ENCODE assay signal across 16 cellular contexts in genomic region chr17:65037157-65037556, GRCh38. TPM values are rescaled to one million over a fixed set of nuclear protein-coding genes. Genes with fewer than 3 reads are reported as not detected.
DNase-seq lines count a peak whose midpoint lies in the region; ATAC-seq and TF ChIP-seq lines count a peak whose summit lies in the region.
"Had no signal": no experiment of that assay in that cellular context is flagged by ENCODE, and none has a peak within 500 bp of the region (broad histone marks: within the 10 kb centered on the region; RNA-seq: fewer than 3 reads in every experiment).

No MANE protein-coding gene starts in this region.

- peaks cover 22% of the 10 kb centered on the region for H3K36me3 Mint-ChIP-seq in activated naive CD8-positive, alpha-beta T cell treated with anti-CD3 and anti-CD28 coated beads, Interleukin-2, amount 10 ng/mL, durations not matched to agents 7 days and 5 days
- peaks cover 35% of the 10 kb centered on the region for H3K36me3 Mint-ChIP-seq in nephron (ENCODE audit: low read depth)

- H3K79me2 ChIP-seq in DND-41 (ENCODE audit: insufficient read depth, low read length), result peaks cover 100% of the 10 kb centered on the region
- peaks cover 97% of the 10 kb centered on the region for H3K79me2 ChIP-seq in Karpas-422 (ENCODE audit: low read length)

- H3K27ac ChIP-seq in DND-41 (ENCODE audit: low read length), result peak overlapping the region; percentile 47; the same call in 1 of the 2 replicates
- H3K27ac ChIP-seq in Karpas-422 (ENCODE audit: low read length), result peak overlapping the region; percentile 48
- H3K27ac ChIP-seq: colonic mucosa had no signal

- H3K9ac ChIP-seq in DND-41 (ENCODE audit: low read depth, low read length) (no peak overlapping the region), Karpas-422 (ENCODE audit: low read length) (no peak overlapping the region)

- H3K36me3 ChIP-seq in DND-41 (ENCODE audit: insufficient read depth, low read length) (peaks cover 36% of the 10 kb centered on the region), Karpas-422 (ENCODE audit: insufficient read depth, low read length) (peaks cover 73% of the 10 kb centered on the region)
- H3K36me3 ChIP-seq: colonic mucosa, esophagus squamous epithelium had no signal

- DNase-seq in DND-41, result no peak
- DNase-seq in Karpas-422, result no peak
- DNase-seq in activated naive CD8-positive, alpha-beta T cell treated with anti-CD3 and anti-CD28 coated beads, Interleukin-2, amount 10 ng/mL, durations not matched to agents 7 days and 5 days, result no peak
- no peak for DNase-seq in NCI-H2107 treated with DMSO at 0.1 percent for 48 hours (lab: John Stamatoyannopoulos, UW; ENCODE audit: unreplicated experiment)
- no peak for DNase-seq in AML-193 (lab: John Stamatoyannopoulos, UW)
- DNase-seq: colonic mucosa, COR-L47, esophagus squamous epithelium, GDM1, H7, left colon, NCI-H2081 treated with DMSO at 0.1 percent for 48 hours, small intestine had no signal

- POLR2A ChIA-PET in activated naive CD8-positive, alpha-beta T cell treated with anti-CD3 and anti-CD28 coated beads, Interleukin-2, amount 10 ng/mL, durations not matched to agents 7 days and 5 days (lab: Charles Lee), result interaction anchor here (2.8 kb wide), 1 partner anchor 51 kb away, joined by 10 read pairs; no protein-coding TSS in a partner anchor

- no peaks in the 10 kb centered on the region for H3K9me3 ChIP-seq in DND-41 (ENCODE audit: insufficient read depth, low read length, severe bottlenecking)
- no peaks in the 10 kb centered on the region for H3K9me3 ChIP-seq in Karpas-422 (ENCODE audit: low read length)
- H3K9me3 ChIP-seq: colonic mucosa, esophagus squamous epithelium had no signal

- H3K9me3 Mint-ChIP-seq in activated naive CD8-positive, alpha-beta T cell treated with anti-CD3 and anti-CD28 coated beads, Interleukin-2, amount 10 ng/mL, durations not matched to agents 7 days and 5 days, result no peaks in the 10 kb centered on the region
- H3K9me3 Mint-ChIP-seq in nephron, result no peaks in the 10 kb centered on the region

- TF ChIP-seq CTCF in DND-41 (IDR thresholded peaks at IDR 0.05; ENCODE audit: borderline replicate concordance, extremely low read depth, low read length, poor library complexity, severe bottlenecking) (no peak), nephron (IDR thresholded peaks at IDR 0.05; ENCODE audit: unreplicated experiment in 3 of 3) (no peak)

- no peak overlapping the region for H3K4me3 Mint-ChIP-seq in activated naive CD8-positive, alpha-beta T cell treated with anti-CD3 and anti-CD28 coated beads, Interleukin-2, amount 10 ng/mL, durations not matched to agents 7 days and 5 days
- H3K4me3 Mint-ChIP-seq in nephron, result no peak overlapping the region

- no peak overlapping the region for H3K4me2 ChIP-seq in DND-41 (ENCODE audit: insufficient read depth, low read length)
- no peak overlapping the region for H3K4me2 ChIP-seq in Karpas-422 (ENCODE audit: low read depth, low read length, poor library complexity, severe bottlenecking)

- no peak for ATAC-seq in DND-41 (ENCODE audit: insufficient read depth, low read depth)
- ATAC-seq in activated naive CD8-positive, alpha-beta T cell treated with anti-CD3 and anti-CD28 coated beads, Interleukin-2, amount 10 ng/mL, durations not matched to agents 7 days and 5 days (ENCODE audit: low read depth), result no peak
- no peak for ATAC-seq in GM18519 (IDR thresholded peaks at IDR 0.05; ENCODE audit: low FRiP score, unreplicated experiment)
- no peak for ATAC-seq in GM18517 (IDR thresholded peaks at IDR 0.05; ENCODE audit: unreplicated experiment)
- ATAC-seq: left colon had no signal

- peaks cover 51% of the 10 kb centered on the region for H3K4me1 Mint-ChIP-seq in activated naive CD8-positive, alpha-beta T cell treated with anti-CD3 and anti-CD28 coated beads, Interleukin-2, amount 10 ng/mL, durations not matched to agents 7 days and 5 days
- H3K4me1 Mint-ChIP-seq in nephron, result peaks cover 30% of the 10 kb centered on the region

- H3K4me1 ChIP-seq in DND-41 (ENCODE audit: insufficient read depth, low read length), result peaks cover 30% of the 10 kb centered on the region
- H3K4me1 ChIP-seq in Karpas-422 (ENCODE audit: low read length), result peaks cover 68% of the 10 kb centered on the region

- no peaks in the 10 kb centered on the region for H3K27me3 Mint-ChIP-seq in activated naive CD8-positive, alpha-beta T cell treated with anti-CD3 and anti-CD28 coated beads, Interleukin-2, amount 10 ng/mL, durations not matched to agents 7 days and 5 days
- H3K27me3 Mint-ChIP-seq in nephron (ENCODE audit: low read depth), result no peaks in the 10 kb centered on the region

- no peak overlapping the region for H2AFZ ChIP-seq in DND-41 (ENCODE audit: low read depth, low read length)
- no peak overlapping the region for H2AFZ ChIP-seq in Karpas-422 (ENCODE audit: low read length)

- H3K27ac Mint-ChIP-seq in activated naive CD8-positive, alpha-beta T cell treated with anti-CD3 and anti-CD28 coated beads, Interleukin-2, amount 10 ng/mL, durations not matched to agents 7 days and 5 days, result peak overlapping the region; percentile 51
- H3K27ac Mint-ChIP-seq in nephron, result peak overlapping the region in 2 of 3 experiments; percentile 13 to 68

- H3K27me3 ChIP-seq in DND-41 (ENCODE audit: insufficient read depth, low read length, poor library complexity), result no peaks in the 10 kb centered on the region
- H3K27me3 ChIP-seq in Karpas-422 (ENCODE audit: low read length), result no peaks in the 10 kb centered on the region
- H3K27me3 ChIP-seq: colonic mucosa, esophagus squamous epithelium had no signal

- H3K9me2 ChIP-seq in Karpas-422 (replicated peaks; ENCODE audit: insufficient read depth, low read length), result no peaks in the 10 kb centered on the region

- H4K20me1 ChIP-seq in DND-41 (ENCODE audit: insufficient read depth, low read length) (peaks cover 56% of the 10 kb centered on the region), Karpas-422 (ENCODE audit: insufficient read depth, low read depth, low read length) (no peaks in the 10 kb centered on the region)

- H3K4me3 ChIP-seq in DND-41 (ENCODE audit: low read depth in 1 of 2, low read length in 2 of 2) (no peak overlapping the region), Karpas-422 (ENCODE audit: low read length) (no peak overlapping the region)
- H3K4me3 ChIP-seq: colonic mucosa, esophagus squamous epithelium had no signal

RNA-seq across cellular contexts. Expression of gene GNA13, which starts 19.4 kb away (rescaled TPM):
- total RNA-seq in Karpas-422 (2014; rRNA removed; shearing (Covaris generic); ENCODE audit: low replicate concordance), result 123 and 352 TPM in 2 replicates
- total RNA-seq in activated naive CD8-positive, alpha-beta T cell treated with anti-CD3 and anti-CD28 coated beads, Interleukin-2, amount 10 ng/mL, durations not matched to agents 7 days and 5 days, result 10 to 100 TPM; 91.6 to 94.2 TPM
